Comparison of ENCODE assay signal across 9 cellular contexts in the genomic region with DNA sequence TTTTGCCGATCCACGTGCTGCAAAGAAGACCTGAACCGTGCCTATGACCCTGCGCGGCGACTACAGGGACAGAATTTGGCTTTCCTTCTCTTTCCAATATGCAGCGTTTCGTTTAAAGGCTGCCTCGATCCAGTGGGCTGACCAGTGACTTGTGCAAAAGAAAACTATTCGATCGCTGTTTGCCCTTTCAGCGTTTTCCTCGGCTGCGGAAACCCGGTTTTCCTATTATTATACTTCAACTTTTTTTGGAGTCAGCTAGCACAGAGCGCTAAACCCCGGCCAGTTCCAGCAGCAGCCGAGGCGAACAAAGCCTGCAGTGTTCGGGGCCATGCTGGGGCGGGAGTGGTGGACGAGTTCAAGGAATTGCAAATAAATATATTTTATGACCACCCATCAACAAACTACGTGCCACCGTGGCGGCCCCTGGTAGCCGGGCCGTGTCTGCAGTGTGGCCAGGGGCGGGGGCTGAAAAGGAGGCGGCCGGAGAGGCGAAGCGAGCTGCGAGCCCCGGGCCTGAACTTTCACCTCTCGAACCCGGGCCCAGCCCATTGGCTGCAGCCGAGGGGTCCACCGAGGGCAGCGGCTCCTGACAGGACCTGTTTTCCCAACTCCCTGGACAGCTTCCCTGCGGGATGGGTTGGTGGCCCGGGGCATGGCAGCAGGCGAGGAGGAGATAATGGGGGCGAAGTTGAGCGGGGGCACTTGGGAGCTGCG.
A peak's percentile ranks its signal among the peaks of the same experiment; 100 is the strongest.
DNase-seq lines count a peak whose midpoint lies in the region; ATAC-seq and TF ChIP-seq lines count a peak whose summit lies in the region.
"Had no signal": no experiment of that assay in that cellular context is flagged by ENCODE, and none has a peak within 500 bp of the region (broad histone marks: within the 10 kb centered on the region; RNA-seq: fewer than 3 reads in every experiment).

No MANE protein-coding gene starts in this region.

- H3K36me3 ChIP-seq in iPS-15b (ENCODE audit: control insufficient read depth, insufficient read depth, low read length): no peaks in the 10 kb centered on the region

- H3K9me3 ChIP-seq in iPS-15b (ENCODE audit: control insufficient read depth, insufficient read depth, low read length): no peaks in the 10 kb centered on the region

- H3K27me3 ChIP-seq in iPS-15b (ENCODE audit: control insufficient read depth, insufficient read depth, low read length): peaks cover 55% of the 10 kb centered on the region

- no peak for ATAC-seq in activated naive CD8-positive, alpha-beta T cell treated with anti-CD3 and anti-CD28 coated beads, Interleukin-2, amount 10 ng/mL, durations not matched to agents 7 days and 5 days (ENCODE audit: low read depth)
- ATAC-seq in GM18873 (IDR thresholded peaks at IDR 0.05; ENCODE audit: low FRiP score, unreplicated experiment) (no peak), GM18909 (IDR thresholded peaks at IDR 0.05; ENCODE audit: poor library complexity, unreplicated experiment) (no peak)

- peaks cover 80% of the 10 kb centered on the region for H3K27me3 Mint-ChIP-seq in activated naive CD8-positive, alpha-beta T cell treated with anti-CD3 and anti-CD28 coated beads, Interleukin-2, amount 10 ng/mL, durations not matched to agents 7 days and 5 days

- H3K27ac Mint-ChIP-seq in activated naive CD8-positive, alpha-beta T cell treated with anti-CD3 and anti-CD28 coated beads, Interleukin-2, amount 10 ng/mL, durations not matched to agents 7 days and 5 days: no peak overlapping the region

- H3K9ac ChIP-seq in iPS-15b (ENCODE audit: low read depth, low read length): peak overlapping the region; percentile 17

- no peaks in the 10 kb centered on the region for H3K9me3 Mint-ChIP-seq in activated naive CD8-positive, alpha-beta T cell treated with anti-CD3 and anti-CD28 coated beads, Interleukin-2, amount 10 ng/mL, durations not matched to agents 7 days and 5 days

- peaks cover 2% of the 10 kb centered on the region for H3K36me3 Mint-ChIP-seq in activated naive CD8-positive, alpha-beta T cell treated with anti-CD3 and anti-CD28 coated beads, Interleukin-2, amount 10 ng/mL, durations not matched to agents 7 days and 5 days

- H3K4me1 ChIP-seq in iPS-15b (ENCODE audit: control insufficient read depth, insufficient read depth, low read length): peaks cover 8% of the 10 kb centered on the region

- peaks cover 26% of the 10 kb centered on the region for H3K4me1 Mint-ChIP-seq in activated naive CD8-positive, alpha-beta T cell treated with anti-CD3 and anti-CD28 coated beads, Interleukin-2, amount 10 ng/mL, durations not matched to agents 7 days and 5 days

- peak overlapping the region; percentile 81 for H3K4me3 ChIP-seq in iPS-15b (ENCODE audit: low read depth, low read length)
- peak overlapping the region; percentile 49 for H3K4me3 ChIP-seq in skeletal muscle cell (ENCODE audit: low read depth, low read length)

- H3K4me3 Mint-ChIP-seq in activated naive CD8-positive, alpha-beta T cell treated with anti-CD3 and anti-CD28 coated beads, Interleukin-2, amount 10 ng/mL, durations not matched to agents 7 days and 5 days: peak overlapping the region; percentile 40

- TF ChIP-seq CTCF in GM20000 (IDR thresholded peaks at IDR 0.05; ENCODE audit: extremely low read depth, missing control alignments): no peak

- POLR2A ChIA-PET in activated naive CD8-positive, alpha-beta T cell treated with anti-CD3 and anti-CD28 coated beads, Interleukin-2, amount 10 ng/mL, durations not matched to agents 7 days and 5 days (lab: Charles Lee): no interaction called here

- DNase-seq in GM20000 (ENCODE audit: low spot score): peak; percentile 26
- no peak for DNase-seq in activated naive CD8-positive, alpha-beta T cell treated with anti-CD3 and anti-CD28 coated beads, Interleukin-2, amount 10 ng/mL, durations not matched to agents 7 days and 5 days
- no peak for DNase-seq in skeletal muscle cell (ENCODE audit: low read depth)
- DNase-seq in SHP77 treated with DMSO at 0.1 percent for 48 hours (lab: John Stamatoyannopoulos, UW): no peak
- no peak for DNase-seq in GOT3 (lab: John Stamatoyannopoulos, UW)
- DNase-seq: NK-92 treated with Interleukin-12 subunit alpha and Interleukin-12 subunit beta, amount 100 ng/mL, for 24 hours had no signal
